8 cellular contexts compared by ENCODE assay signal in genomic region chr20:22838001-22838400, GRCh38.
"Had no signal": no experiment of that assay in that cellular context is flagged by ENCODE, and none has a peak within 500 bp of the region (broad histone marks: within the 10 kb centered on the region; RNA-seq: fewer than 3 reads in every experiment).

No MANE protein-coding gene starts in this region.

- ATAC-seq: GM12878 had no signal

- DNase-seq: GDM1, GF-D8 had no signal

- FAIRE-seq: G401.6, GM12878, GM12891, GM12892, GM18507, GM19239 had no signal

- H3K4me3 ChIP-seq: GM12878 had no signal
